ENCODE assay signal across 2 cellular contexts in the genomic region with DNA sequence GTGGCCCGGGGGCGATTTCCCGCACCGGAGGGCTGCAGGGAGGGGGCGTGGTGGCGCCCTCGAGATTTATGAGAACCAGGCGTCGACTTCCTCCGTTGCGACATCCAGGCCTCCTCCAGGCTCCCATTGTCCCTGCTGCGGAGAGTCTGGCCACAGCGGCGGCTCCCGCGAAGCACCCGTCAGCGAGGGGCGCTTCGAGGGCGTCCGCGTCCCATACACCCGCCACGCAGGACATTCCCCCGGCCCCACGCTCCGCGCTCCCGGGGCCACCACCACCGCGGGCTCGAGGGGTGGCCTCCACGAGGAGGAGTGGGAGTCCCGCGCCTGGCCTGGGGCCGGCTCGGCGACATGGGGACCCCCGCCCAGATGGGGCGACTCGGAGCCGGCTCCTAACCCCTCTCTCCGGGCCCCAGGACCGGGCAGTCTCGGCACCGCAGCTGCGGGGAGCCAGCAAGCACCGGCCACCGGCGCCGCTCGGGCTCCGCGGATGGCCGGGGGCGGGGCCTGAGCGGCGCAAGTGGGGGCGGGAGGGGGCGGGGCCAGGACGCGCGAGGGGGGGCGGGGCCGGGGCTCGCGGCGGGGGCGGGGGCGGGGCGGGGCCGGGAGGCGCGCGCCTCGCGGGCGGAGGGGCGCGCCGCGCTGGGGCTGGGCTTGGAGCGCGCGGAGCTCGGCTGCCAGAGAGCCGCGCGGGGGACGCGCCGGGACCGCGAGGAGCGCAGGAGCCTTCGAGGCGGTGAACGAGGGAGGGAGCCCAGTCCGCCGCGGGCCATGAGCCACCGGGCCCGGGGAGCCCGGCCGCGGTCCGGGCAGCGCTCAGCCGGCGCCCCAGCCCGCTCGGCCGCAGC.
TF ChIP-seq lines count a peak whose summit lies in the region.

A gene (plus strand): TSS at position 632 of the 845 bp plus-strand sequence. CDS start 13,683 bp downstream, outside the sequence.

TF ChIP-seq in Ishikawa, 13 proteins besides CTCF, POLR2A, EP300 and RAD21 (continued from another document):
- TF ChIP-seq, protein P1, sequence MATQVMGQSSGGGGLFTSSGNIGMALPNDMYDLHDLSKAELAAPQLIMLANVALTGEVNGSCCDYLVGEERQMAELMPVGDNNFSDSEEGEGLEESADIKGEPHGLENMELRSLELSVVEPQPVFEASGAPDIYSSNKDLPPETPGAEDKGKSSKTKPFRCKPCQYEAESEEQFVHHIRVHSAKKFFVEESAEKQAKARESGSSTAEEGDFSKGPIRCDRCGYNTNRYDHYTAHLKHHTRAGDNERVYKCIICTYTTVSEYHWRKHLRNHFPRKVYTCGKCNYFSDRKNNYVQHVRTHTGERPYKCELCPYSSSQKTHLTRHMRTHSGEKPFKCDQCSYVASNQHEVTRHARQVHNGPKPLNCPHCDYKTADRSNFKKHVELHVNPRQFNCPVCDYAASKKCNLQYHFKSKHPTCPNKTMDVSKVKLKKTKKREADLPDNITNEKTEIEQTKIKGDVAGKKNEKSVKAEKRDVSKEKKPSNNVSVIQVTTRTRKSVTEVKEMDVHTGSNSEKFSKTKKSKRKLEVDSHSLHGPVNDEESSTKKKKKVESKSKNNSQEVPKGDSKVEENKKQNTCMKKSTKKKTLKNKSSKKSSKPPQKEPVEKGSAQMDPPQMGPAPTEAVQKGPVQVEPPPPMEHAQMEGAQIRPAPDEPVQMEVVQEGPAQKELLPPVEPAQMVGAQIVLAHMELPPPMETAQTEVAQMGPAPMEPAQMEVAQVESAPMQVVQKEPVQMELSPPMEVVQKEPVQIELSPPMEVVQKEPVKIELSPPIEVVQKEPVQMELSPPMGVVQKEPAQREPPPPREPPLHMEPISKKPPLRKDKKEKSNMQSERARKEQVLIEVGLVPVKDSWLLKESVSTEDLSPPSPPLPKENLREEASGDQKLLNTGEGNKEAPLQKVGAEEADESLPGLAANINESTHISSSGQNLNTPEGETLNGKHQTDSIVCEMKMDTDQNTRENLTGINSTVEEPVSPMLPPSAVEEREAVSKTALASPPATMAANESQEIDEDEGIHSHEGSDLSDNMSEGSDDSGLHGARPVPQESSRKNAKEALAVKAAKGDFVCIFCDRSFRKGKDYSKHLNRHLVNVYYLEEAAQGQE (IDR thresholded peaks at IDR 0.05; ENCODE audit: low read depth): no peak
- TF ChIP-seq, protein P2, sequence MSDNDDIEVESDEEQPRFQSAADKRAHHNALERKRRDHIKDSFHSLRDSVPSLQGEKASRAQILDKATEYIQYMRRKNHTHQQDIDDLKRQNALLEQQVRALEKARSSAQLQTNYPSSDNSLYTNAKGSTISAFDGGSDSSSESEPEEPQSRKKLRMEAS (IDR thresholded peaks at IDR 0.05): peak; percentile 89
- no peak for TF ChIP-seq FOXM1 (IDR thresholded peaks at IDR 0.05; ENCODE audit: borderline replicate concordance, low read depth)
- peak; percentile 91 for TF ChIP-seq ZBTB7A (IDR thresholded peaks at IDR 0.05; ENCODE audit: low read depth)
- no peak for TF ChIP-seq TEAD4 (IDR thresholded peaks at IDR 0.05)
- TF ChIP-seq EGR1 (IDR thresholded peaks at IDR 0.05): no peak
- no peak for TF ChIP-seq CREB1 (IDR thresholded peaks at IDR 0.05; ENCODE audit: low read depth)
- TF ChIP-seq TCF12 (IDR thresholded peaks at IDR 0.05; ENCODE audit: low read depth): 0 out of 2 replicates have a peak, but pooled peaks have one; percentile 17
- no peak for TF ChIP-seq NFIC (IDR thresholded peaks at IDR 0.05)
- TF ChIP-seq YY1 (IDR thresholded peaks at IDR 0.05; ENCODE audit: low read depth): no peak
- TF ChIP-seq CEBPB (IDR thresholded peaks at IDR 0.05): peak; percentile 97
- no peak for TF ChIP-seq TAF1 (IDR thresholded peaks at IDR 0.05; ENCODE audit: low read depth)

TF ChIP-seq in K562, 482 proteins besides CTCF, POLR2A, EP300 and RAD21 (continued from another document and continues in another):
- TF ChIP-seq, protein P3, sequence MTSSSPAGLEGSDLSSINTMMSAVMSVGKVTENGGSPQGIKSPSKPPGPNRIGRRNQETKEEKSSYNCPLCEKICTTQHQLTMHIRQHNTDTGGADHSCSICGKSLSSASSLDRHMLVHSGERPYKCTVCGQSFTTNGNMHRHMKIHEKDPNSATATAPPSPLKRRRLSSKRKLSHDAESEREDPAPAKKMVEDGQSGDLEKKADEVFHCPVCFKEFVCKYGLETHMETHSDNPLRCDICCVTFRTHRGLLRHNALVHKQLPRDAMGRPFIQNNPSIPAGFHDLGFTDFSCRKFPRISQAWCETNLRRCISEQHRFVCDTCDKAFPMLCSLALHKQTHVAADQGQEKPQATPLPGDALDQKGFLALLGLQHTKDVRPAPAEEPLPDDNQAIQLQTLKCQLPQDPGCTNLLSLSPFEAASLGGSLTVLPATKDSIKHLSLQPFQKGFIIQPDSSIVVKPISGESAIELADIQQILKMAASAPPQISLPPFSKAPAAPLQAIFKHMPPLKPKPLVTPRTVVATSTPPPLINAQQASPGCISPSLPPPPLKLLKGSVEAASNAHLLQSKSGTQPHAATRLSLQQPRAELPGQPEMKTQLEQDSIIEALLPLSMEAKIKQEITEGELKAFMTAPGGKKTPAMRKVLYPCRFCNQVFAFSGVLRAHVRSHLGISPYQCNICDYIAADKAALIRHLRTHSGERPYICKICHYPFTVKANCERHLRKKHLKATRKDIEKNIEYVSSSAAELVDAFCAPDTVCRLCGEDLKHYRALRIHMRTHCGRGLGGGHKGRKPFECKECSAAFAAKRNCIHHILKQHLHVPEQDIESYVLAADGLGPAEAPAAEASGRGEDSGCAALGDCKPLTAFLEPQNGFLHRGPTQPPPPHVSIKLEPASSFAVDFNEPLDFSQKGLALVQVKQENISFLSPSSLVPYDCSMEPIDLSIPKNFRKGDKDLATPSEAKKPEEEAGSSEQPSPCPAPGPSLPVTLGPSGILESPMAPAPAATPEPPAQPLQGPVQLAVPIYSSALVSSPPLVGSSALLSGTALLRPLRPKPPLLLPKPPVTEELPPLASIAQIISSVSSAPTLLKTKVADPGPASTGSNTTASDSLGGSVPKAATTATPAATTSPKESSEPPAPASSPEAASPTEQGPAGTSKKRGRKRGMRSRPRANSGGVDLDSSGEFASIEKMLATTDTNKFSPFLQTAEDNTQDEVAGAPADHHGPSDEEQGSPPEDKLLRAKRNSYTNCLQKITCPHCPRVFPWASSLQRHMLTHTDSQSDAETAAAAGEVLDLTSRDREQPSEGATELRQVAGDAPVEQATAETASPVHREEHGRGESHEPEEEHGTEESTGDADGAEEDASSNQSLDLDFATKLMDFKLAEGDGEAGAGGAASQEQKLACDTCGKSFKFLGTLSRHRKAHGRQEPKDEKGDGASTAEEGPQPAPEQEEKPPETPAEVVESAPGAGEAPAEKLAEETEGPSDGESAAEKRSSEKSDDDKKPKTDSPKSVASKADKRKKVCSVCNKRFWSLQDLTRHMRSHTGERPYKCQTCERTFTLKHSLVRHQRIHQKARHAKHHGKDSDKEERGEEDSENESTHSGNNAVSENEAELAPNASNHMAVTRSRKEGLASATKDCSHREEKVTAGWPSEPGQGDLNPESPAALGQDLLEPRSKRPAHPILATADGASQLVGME (CRISPR knock-in tag; IDR thresholded peaks at IDR 0.05): peak; percentile 70; the same call in 1 of the 2 replicates
- TF ChIP-seq RBFOX2 (IDR thresholded peaks at IDR 0.05; ENCODE audit: low read depth, low read length) (peak; percentile 70), HNRNPUL1 (IDR thresholded peaks at IDR 0.05; ENCODE audit: low read length) (no peak), BMI1 (IDR thresholded peaks at IDR 0.05; ENCODE audit: low read length) (no peak), ZBTB7A (IDR thresholded peaks at IDR 0.05; ENCODE audit: borderline replicate concordance, control insufficient read depth, low read depth, low read length) (peak; percentile 72; the same call in 1 of the 2 replicates), NRF1 (conservative IDR thresholded peaks at IDR 0.05 in 1 of 2, IDR thresholded peaks at IDR 0.05 in 1 of 2) (peak in 1 of 2 experiments; percentile 46; a peak in 1 of 4 replicates), TAF1 (IDR thresholded peaks at IDR 0.05; ENCODE audit: control insufficient read depth, extremely low read depth, insufficient read depth, low read length, severe bottlenecking) (peak; percentile 30), ZFP36 (IDR thresholded peaks at IDR 0.05; ENCODE audit: low read depth, low read length, partially characterized antibody) (peak; percentile 7), CCNT2 (IDR thresholded peaks at IDR 0.05; ENCODE audit: borderline replicate concordance, extremely low read depth, insufficient read length, low read depth, low read length) (peak; percentile 15), HMGN3 (IDR thresholded peaks at IDR 0.05; ENCODE audit: borderline replicate concordance, extremely low read depth, insufficient read length, low read depth, low read length) (peak; percentile 59), SMAD4 (CRISPR knock-in tag; conservative IDR thresholded peaks at IDR 0.05) (peak; percentile 73), HNRNPK (IDR thresholded peaks at IDR 0.05; ENCODE audit: low read depth, low read length, poor library complexity, severe bottlenecking) (no peak), HCFC1 (IDR thresholded peaks at IDR 0.05; ENCODE audit: low read depth, low read length) (peak; percentile 23; the same call in 1 of the 2 replicates), TARDBP (IDR thresholded peaks at IDR 0.05) (peak; percentile 63; the same call in 1 of the 2 replicates), BCOR (IDR thresholded peaks at IDR 0.05) (0 out of 2 replicates have a peak, but pooled peaks have one; percentile 13), CTBP1 (IDR thresholded peaks at IDR 0.05; ENCODE audit: borderline replicate concordance) (peak; percentile 39; the same call in 1 of the 2 replicates), PHF8 (IDR thresholded peaks at IDR 0.05; ENCODE audit: borderline replicate concordance, low read length) (peak; percentile 70), DIDO1 (tag; IDR thresholded peaks at IDR 0.05; ENCODE audit: low read depth) (no peak), ZNF444 (CRISPR knock-in tag; IDR thresholded peaks at IDR 0.05) (no peak), ARID1B (IDR thresholded peaks at IDR 0.05) (0 out of 2 replicates have a peak, but pooled peaks have one; percentile 21), SP1 (CRISPR knock-in tag; IDR thresholded peaks at IDR 0.05) (peak; percentile 67; the same call in 1 of the 2 replicates), HNRNPL (IDR thresholded peaks at IDR 0.05; ENCODE audit: low read depth, low read length) (peak; percentile 43; the same call in 1 of the 2 replicates), SIRT6 (IDR thresholded peaks at IDR 0.05; ENCODE audit: low read depth, low read length) (no peak), E2F3 (CRISPR knock-in tag; IDR thresholded peaks at IDR 0.05) (0 out of 2 replicates have a peak, but pooled peaks have one; percentile 38), MYBL2 (IDR thresholded peaks at IDR 0.05; ENCODE audit: low read depth) (no peak), MYBL2 (CRISPR knock-in tag; IDR thresholded peaks at IDR 0.05; ENCODE audit: borderline replicate concordance) (no peak), POLR2G (IDR thresholded peaks at IDR 0.05; ENCODE audit: low read depth, low read length) (peak; percentile 83), TEAD1 (CRISPR knock-in tag; IDR thresholded peaks at IDR 0.05) (no peak), ETV1 (tag; conservative IDR thresholded peaks at IDR 0.05; ENCODE audit: low read depth) (peak; percentile 33; the same call in 1 of the 2 replicates)
- TF ChIP-seq, protein P4, sequence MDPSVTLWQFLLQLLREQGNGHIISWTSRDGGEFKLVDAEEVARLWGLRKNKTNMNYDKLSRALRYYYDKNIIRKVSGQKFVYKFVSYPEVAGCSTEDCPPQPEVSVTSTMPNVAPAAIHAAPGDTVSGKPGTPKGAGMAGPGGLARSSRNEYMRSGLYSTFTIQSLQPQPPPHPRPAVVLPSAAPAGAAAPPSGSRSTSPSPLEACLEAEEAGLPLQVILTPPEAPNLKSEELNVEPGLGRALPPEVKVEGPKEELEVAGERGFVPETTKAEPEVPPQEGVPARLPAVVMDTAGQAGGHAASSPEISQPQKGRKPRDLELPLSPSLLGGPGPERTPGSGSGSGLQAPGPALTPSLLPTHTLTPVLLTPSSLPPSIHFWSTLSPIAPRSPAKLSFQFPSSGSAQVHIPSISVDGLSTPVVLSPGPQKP (CRISPR knock-in tag; IDR thresholded peaks at IDR 0.05): no peak
- TF ChIP-seq, protein P5, sequence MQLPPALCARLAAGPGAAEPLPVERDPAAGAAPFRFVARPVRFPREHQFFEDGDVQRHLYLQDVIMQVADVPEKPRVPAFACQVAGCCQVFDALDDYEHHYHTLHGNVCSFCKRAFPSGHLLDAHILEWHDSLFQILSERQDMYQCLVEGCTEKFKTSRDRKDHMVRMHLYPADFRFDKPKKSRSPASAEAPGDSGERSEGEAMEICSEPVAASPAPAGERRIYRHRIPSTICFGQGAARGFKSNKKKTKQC (CRISPR knock-in tag; IDR thresholded peaks at IDR 0.05): peak; percentile 76
- TF ChIP-seq, protein P6, sequence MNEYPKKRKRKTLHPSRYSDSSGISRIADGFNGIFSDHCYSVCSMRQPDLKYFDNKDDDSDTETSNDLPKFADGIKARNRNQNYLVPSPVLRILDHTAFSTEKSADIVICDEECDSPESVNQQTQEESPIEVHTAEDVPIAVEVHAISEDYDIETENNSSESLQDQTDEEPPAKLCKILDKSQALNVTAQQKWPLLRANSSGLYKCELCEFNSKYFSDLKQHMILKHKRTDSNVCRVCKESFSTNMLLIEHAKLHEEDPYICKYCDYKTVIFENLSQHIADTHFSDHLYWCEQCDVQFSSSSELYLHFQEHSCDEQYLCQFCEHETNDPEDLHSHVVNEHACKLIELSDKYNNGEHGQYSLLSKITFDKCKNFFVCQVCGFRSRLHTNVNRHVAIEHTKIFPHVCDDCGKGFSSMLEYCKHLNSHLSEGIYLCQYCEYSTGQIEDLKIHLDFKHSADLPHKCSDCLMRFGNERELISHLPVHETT (CRISPR knock-in tag; conservative IDR thresholded peaks at IDR 0.05 in 1 of 2, IDR thresholded peaks at IDR 0.05 in 1 of 2): 0 out of 4 replicates have a peak, but pooled peaks of 1 of the 2 experiments have one; percentile 61
